ENCODE assay signal across 14 cellular contexts in genomic region chr12:115648463-115648862, GRCh38.
"Had no signal": no experiment of that assay in that cellular context is flagged by ENCODE, and none has a peak within 500 bp of the region (broad histone marks: within the 10 kb centered on the region; RNA-seq: fewer than 3 reads in every experiment).

No MANE protein-coding gene starts in this region.

- DNase-seq: activated CD4-positive, alpha-beta T cell treated with anti-CD3 and anti-CD28 coated beads for 1 hour; activated gamma-delta T cell; activated T-cell treated with anti-CD3 and anti-CD28 coated beads, Interleukin-2, amount 50 U/mL, for 72 hours; amniotic stem cell; pancreas; spleen; stimulated activated CD4-positive, alpha-beta T cell treated with anti-CD3 and anti-CD28 coated beads, Interleukin-4, amount 100 ng/mL, for 4 hours; upper lobe of right lung; WERI-Rb-1 had no signal

- H3K27me3 ChIP-seq: neutrophil, pancreas, upper lobe of right lung had no signal

- H3K4me3 ChIP-seq: pancreas, spleen, upper lobe of right lung had no signal

- H3K4me1 ChIP-seq: pancreas, spleen, upper lobe of right lung had no signal

- H3K36me3 ChIP-seq: neutrophil, pancreas, spleen, upper lobe of right lung, WERI-Rb-1 had no signal

- H3K9me3 ChIP-seq: neutrophil, pancreas, upper lobe of right lung had no signal

- H3K27ac ChIP-seq: neutrophil, pancreas, spleen, upper lobe of right lung, WERI-Rb-1 had no signal

- ATAC-seq: activated naive CD4-positive, alpha-beta T cell treated with anti-CD3 and anti-CD28 coated beads, Interleukin-2, amount 50 U/mL, for 72 hours; activated T-cell treated with anti-CD3 and anti-CD28 coated beads, Interleukin-2, amount 50 U/mL, for 72 hours; natural killer cell treated with Interleukin-12 subunit alpha and Interleukin-12 subunit beta and Interleukin-15 and Interleukin-18, amount 100 ng/mL, for 72 hours; pancreas; sciatic nerve; stimulated activated memory B cell treated with anti-CD40 and anti-IgM and Interleukin-4, amounts not matched to agents 10 μg/mL and 1 μg/mL and 100 μg/mL, for 72 hours; upper lobe of right lung had no signal
